In genomic region chr13:74398599-74398998, GRCh38 we compare ENCODE assay signal across 3 cellular contexts.
A peak's percentile ranks its signal among the peaks of the same experiment; 100 is the strongest.
TF ChIP-seq lines count a peak whose summit lies in the region.

No MANE protein-coding gene starts in this region.

TF ChIP-seq in HepG2, 621 proteins besides CTCF, POLR2A, EP300 and RAD21:
- TF ChIP-seq ZNF83 (CRISPR knock-in tag; IDR thresholded peaks at IDR 0.05; ENCODE audit: borderline replicate concordance) (no peak), ATF6 (CRISPR knock-in tag; conservative IDR thresholded peaks at IDR 0.05) (no peak), CEBPG (CRISPR knock-in tag; IDR thresholded peaks at IDR 0.05) (0 out of 2 replicates have a peak, but pooled peaks have one; percentile 11), ZMAT5 (CRISPR knock-in tag; IDR thresholded peaks at IDR 0.05; ENCODE audit: borderline replicate concordance, low read depth) (no peak), CEBPB (IDR thresholded peaks at IDR 0.05; ENCODE audit: borderline replicate concordance, low read depth, low read length) (peak; percentile 68; the same call in 1 of the 2 replicates)

TF ChIP-seq in A549, 52 proteins besides CTCF, POLR2A, EP300 and RAD21:
- peak; percentile 19 to 32; a peak in 2 of 4 replicates for TF ChIP-seq CEBPB (IDR thresholded peaks at IDR 0.05)
- no peak for TF ChIP-seq ELK1 (IDR thresholded peaks at IDR 0.05; ENCODE audit: low read depth, low read length)
- TF ChIP-seq CHD4 (IDR thresholded peaks at IDR 0.05; ENCODE audit: borderline replicate concordance) = no peak
- no peak for TF ChIP-seq RARB (CRISPR knock-in tag; IDR thresholded peaks at IDR 0.05)
- TF ChIP-seq JUN (IDR thresholded peaks at IDR 0.05) = no peak
- no peak for TF ChIP-seq TFCP2L1 (CRISPR knock-in tag; IDR thresholded peaks at IDR 0.05)
- no peak for TF ChIP-seq KDM1A (IDR thresholded peaks at IDR 0.05; ENCODE audit: low read depth)

TF ChIP-seq in IMR-90, 13 proteins besides CTCF, POLR2A, EP300 and RAD21:
- TF ChIP-seq CEBPB (IDR thresholded peaks at IDR 0.05; ENCODE audit: low read depth, low read length) = peak; percentile 64
- no peak for TF ChIP-seq BHLHE40 (IDR thresholded peaks at IDR 0.05; ENCODE audit: low read depth, low read length)
TF ChIP-seq in IMR-90: peak in this region for 1.
